5 cellular contexts compared by ENCODE assay signal in the genomic region with DNA sequence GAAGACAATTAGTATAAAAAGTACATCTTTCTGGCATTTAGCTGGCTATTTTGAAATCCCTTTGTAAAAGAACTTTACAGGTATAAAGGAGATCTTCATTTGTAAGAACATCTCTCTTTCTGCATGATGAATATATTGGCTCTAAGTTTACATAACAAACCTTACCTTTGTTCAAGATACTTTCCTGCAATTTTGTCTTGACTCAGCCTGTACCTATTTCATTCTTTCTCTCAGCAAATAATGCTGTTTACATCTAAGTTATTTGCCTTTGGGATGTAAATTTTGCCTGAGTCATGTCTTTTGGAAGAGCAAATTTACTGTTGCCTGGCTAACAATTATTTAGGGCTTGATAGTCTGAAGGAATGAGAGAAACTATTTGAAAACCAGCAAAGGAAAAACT.
DNase-seq lines count a peak whose midpoint lies in the region; ATAC-seq, FAIRE-seq and TF ChIP-seq lines count a peak whose summit lies in the region.
"Not testable (repeated sequence)": the region's sequence is repeated elsewhere in the genome, so short reads cannot be mapped to it uniquely, and the experiment has no call there.

No MANE protein-coding gene starts in this region.

- H3K79me1 ChIP-seq in H1 (ENCODE audit: low read depth, low read length) = not testable (repeated sequence)

- H3K23me2 ChIP-seq in H1 (ENCODE audit: low read depth, low read length) = not testable (repeated sequence)

- H3K4me2 ChIP-seq in A549; H1 (ENCODE audit: insufficient read depth in 1 of 2, low read depth in 2 of 2, low read length in 2 of 2): not testable (repeated sequence)

- H3K14ac ChIP-seq in H1 (ENCODE audit: insufficient read length) = not testable (repeated sequence)

- H3K23ac ChIP-seq in H1 (ENCODE audit: insufficient read length) = not testable (repeated sequence)

- H3K4me3 Mint-ChIP-seq in WTC11 = not testable (repeated sequence)

- H2BK20ac ChIP-seq in H1 (ENCODE audit: low read length) = not testable (repeated sequence)

- not testable (repeated sequence) for H3K36me3 Mint-ChIP-seq in WTC11

- not testable (repeated sequence) for H3K27me3 Mint-ChIP-seq in WTC11 (ENCODE audit: low read depth)

- H3K4ac ChIP-seq in H1 (replicated peaks; ENCODE audit: insufficient read length, low read depth, low read length) = not testable (repeated sequence)

- not testable (repeated sequence) for H2BK120ac ChIP-seq in H1 (replicated peaks; ENCODE audit: low read depth, low read length)

- H2AFZ ChIP-seq in H1 (ENCODE audit: low read length) = not testable (repeated sequence)

- H2BK12ac ChIP-seq in H1 (ENCODE audit: low read depth, low read length) = not testable (repeated sequence)

- H3K4me3 ChIP-seq in A549; HUES64 (ENCODE audit: low read length); H1 (ENCODE audit: extremely low read depth in 1 of 4, insufficient read depth in 2 of 4, low read depth in 3 of 4, low read length in 4 of 4): not testable (repeated sequence)

- POLR2A ChIA-PET in A549 (lab: Yijun Ruan, JAX); WTC11 (lab: Charles Lee); H1 (lab: Charles Lee; ENCODE audit: partially characterized antibody): not testable (repeated sequence)

- CTCF ChIA-PET in A549 (lab: Yijun Ruan, JAX); WTC11 (lab: Charles Lee); H1 (lab: Charles Lee; ENCODE audit: partially characterized antibody): not testable (repeated sequence)

- not testable (repeated sequence) for H3K9me3 Mint-ChIP-seq in WTC11

- DNase-seq in A549 (ENCODE audit: low read depth in 1 of 2, low spot score in 1 of 2); GM18507 (ENCODE audit: extremely low spot score, insufficient read length, low read depth); WTC11 (ENCODE audit: low spot score); H1 (ENCODE audit: low read depth in 1 of 2, low spot score in 2 of 2): not testable (repeated sequence)

- not testable (repeated sequence) for H3K9me3 ChIP-seq in A549; HUES64 (ENCODE audit: insufficient read depth, low read depth, low read length); H1 (ENCODE audit: insufficient read depth in 2 of 2, low read depth in 1 of 2, low read length in 1 of 2)

- not testable (repeated sequence) for H4K91ac ChIP-seq in H1 (replicated peaks; ENCODE audit: insufficient read length, low read length)

- H3K36me3 ChIP-seq in HUES64 (ENCODE audit: insufficient read depth, low read length); H1 (ENCODE audit: control insufficient read depth in 2 of 4, insufficient read depth in 4 of 4, low read length in 3 of 4): not testable (repeated sequence)

- H4K5ac ChIP-seq in H1 (ENCODE audit: insufficient read length, low read depth, low read length) = not testable (repeated sequence)

- not testable (repeated sequence) for H3K4me1 ChIP-seq in A549; HUES64 (ENCODE audit: insufficient read depth, low read length); H1 (replicated peaks in 1 of 4; ENCODE audit: control insufficient read depth in 3 of 4, insufficient read depth in 4 of 4, low read length in 3 of 4)

- not testable (repeated sequence) for H3K27ac ChIP-seq in A549; H1 (ENCODE audit: low read depth, low read length)
- peak overlapping the region; percentile 76; the same call in 1 of the 2 replicates for H3K27ac ChIP-seq in HUES64 (ENCODE audit: low read depth, low read length)

- TF ChIP-seq RAD21 in A549 (conservative IDR thresholded peaks at IDR 0.05 in 1 of 2, IDR thresholded peaks at IDR 0.05 in 1 of 2); H1 (IDR thresholded peaks at IDR 0.05 in 1 of 2, conservative IDR thresholded peaks at IDR 0.05 in 1 of 2; ENCODE audit: low read depth in 2 of 2, low read length in 2 of 2): not testable (repeated sequence)

- H2BK15ac ChIP-seq in H1 (ENCODE audit: low read length) = not testable (repeated sequence)

- not testable (repeated sequence) for TF ChIP-seq EP300 in A549 (IDR thresholded peaks at IDR 0.05); H1 (IDR thresholded peaks at IDR 0.05; ENCODE audit: borderline replicate concordance in 1 of 2, low read depth in 2 of 2, low read length in 2 of 2)

- H3K18ac ChIP-seq in H1 (ENCODE audit: extremely low read depth, low read length) = not testable (repeated sequence)

- H3K27me3 ChIP-seq in HUES64 (ENCODE audit: insufficient read depth, low read length); H1 (replicated peaks in 1 of 4; ENCODE audit: control insufficient read depth in 3 of 4, extremely low read depth in 1 of 4, insufficient read depth in 3 of 4, low read length in 3 of 4): not testable (repeated sequence)

- not testable (repeated sequence) for H3K56ac ChIP-seq in H1 (replicated peaks; ENCODE audit: insufficient read length, low read depth, low read length)

- not testable (repeated sequence) for H3K4me1 Mint-ChIP-seq in WTC11

- not testable (repeated sequence) for H2BK5ac ChIP-seq in H1 (ENCODE audit: low read depth, low read length)

- H2AK5ac ChIP-seq in H1 (ENCODE audit: low read depth, low read length) = not testable (repeated sequence)

- not testable (repeated sequence) for H4K8ac ChIP-seq in H1 (ENCODE audit: extremely low read depth, insufficient read depth, low read length)

- TF ChIP-seq POLR2A in A549 (IDR thresholded peaks at IDR 0.05; ENCODE audit: low read length); H1 (IDR thresholded peaks at IDR 0.05; ENCODE audit: control extremely low read depth in 1 of 2, low read depth in 2 of 2, low read length in 2 of 2): not testable (repeated sequence)

- not testable (repeated sequence) for H4K20me1 ChIP-seq in H1 (replicated peaks in 1 of 2; ENCODE audit: control insufficient read depth in 1 of 2, insufficient read depth in 2 of 2, low read length in 2 of 2)

- not testable (repeated sequence) for TF ChIP-seq CTCF in A549 (IDR thresholded peaks at IDR 0.05); WTC11 (IDR thresholded peaks at IDR 0.05); H1 (IDR thresholded peaks at IDR 0.05; ENCODE audit: control extremely low read depth in 1 of 3, insufficient read depth in 1 of 3, low read depth in 1 of 3, low read length in 3 of 3)

- ATAC-seq in A549 = not testable (repeated sequence)
- ATAC-seq in WTC11 = peak; percentile 46

- H3K27ac Mint-ChIP-seq in WTC11 = not testable (repeated sequence)

- FAIRE-seq in A549 (lab: Jason Lieb, UNC) = peak; percentile 94
- peak; percentile 67 for FAIRE-seq in GM18507 (lab: Jason Lieb, UNC)
- FAIRE-seq in H1 (lab: Jason Lieb, UNC) = peak; percentile 99

- H3K9ac ChIP-seq in HUES64 (ENCODE audit: low read depth, low read length); H1 (replicated peaks in 1 of 4; ENCODE audit: extremely low read depth in 1 of 4, low read depth in 3 of 4, low read length in 3 of 4): not testable (repeated sequence)

- not testable (repeated sequence) for H3K79me2 ChIP-seq in H1 (ENCODE audit: control insufficient read depth in 1 of 2, insufficient read depth in 2 of 2, low read length in 2 of 2)
